In genomic region chr11:2732261-2732939, GRCh38 we compare ENCODE assay signal across 21 cellular contexts. TPM values are rescaled to one million over a fixed set of nuclear protein-coding genes. Genes with fewer than 3 reads are reported as not detected.
A peak's percentile ranks its signal among the peaks of the same experiment; 100 is the strongest.
DNase-seq lines count a peak whose midpoint lies in the region; ATAC-seq and TF ChIP-seq lines count a peak whose summit lies in the region.
"Had no signal": no experiment of that assay in that cellular context is flagged by ENCODE, and none has a peak within 500 bp of the region (broad histone marks: within the 10 kb centered on the region; RNA-seq: fewer than 3 reads in every experiment).

No MANE protein-coding gene starts in this region.

- H3K4me1 ChIP-seq in mesenchymal stem cell (ENCODE audit: control insufficient read depth, insufficient read depth, low read depth, low read length) = peaks cover 57% of the 10 kb centered on the region
- H3K4me1 ChIP-seq: breast epithelium, uterus had no signal

- no peak overlapping the region for H3K4me2 ChIP-seq in mesenchymal stem cell (ENCODE audit: low read length, poor library complexity, severe bottlenecking)

- no peak overlapping the region for H3K9ac ChIP-seq in mesenchymal stem cell (ENCODE audit: low read length)

- 92% methylated on average over 32 of the region's 32 CpGs for WGBS in mesenchymal stem cell

- DNase-seq in HuH-7.5 (ENCODE audit: low spot score) (peak; percentile 57), dorsolateral prefrontal cortex (peak in 9 of 10 donors; percentile 67 to 86 (median 81)), mesenchymal stem cell (no peak), substantia nigra (lab: John Stamatoyannopoulos, UW) (peak in 47 of 49 donors; percentile 15 to 90 (median 66)), DMS 273 treated with DMSO at 0.1 percent for 48 hours (lab: John Stamatoyannopoulos, UW) (no peak)
- no peak for DNase-seq in stimulated activated CD4-positive, alpha-beta T cell treated with anti-CD3 and anti-CD28 coated beads, Interleukin-4, amount 100 ng/mL, for 4 hours
- DNase-seq: activated CD4-positive, CD25-positive, alpha-beta regulatory T cell treated with anti-CD3 and anti-CD28 coated beads, Interleukin-2, amount 50 U/mL, for 72 hours; activated CD8-positive, alpha-beta T cell treated with anti-CD3 and anti-CD28 coated beads for 36 hours; activated effector memory CD4-positive, alpha-beta T cell treated with anti-CD3 and anti-CD28 coated beads, Interleukin-2, amount 50 U/mL, for 16 hours; activated T-cell treated with anti-CD3 and anti-CD28 coated beads for 4 hours; left ventricle myocardium inferior; NCI-H1092 treated with DMSO at 0.1 percent for 48 hours; NCI-H2029 treated with DMSO at 0.1 percent for 48 hours; NCI-H82; SHP77; SW 1271; uterus had no signal

- no peak overlapping the region for H2BK12ac ChIP-seq in mesenchymal stem cell (ENCODE audit: low read length in 2 of 2)

- H2BK5ac ChIP-seq in mesenchymal stem cell (ENCODE audit: low read depth, low read length, poor library complexity, severe bottlenecking) = no peak overlapping the region

- H3K4me3 ChIP-seq in dorsolateral prefrontal cortex = no peak overlapping the region
- H3K4me3 ChIP-seq in mesenchymal stem cell (ENCODE audit: insufficient read depth in 1 of 2, low read depth in 1 of 2, low read length in 2 of 2) = no peak overlapping the region
- H3K4me3 ChIP-seq: breast epithelium, heart left ventricle, left ventricle myocardium inferior, uterus had no signal

- no peak overlapping the region for H3K14ac ChIP-seq in mesenchymal stem cell (ENCODE audit: low read length in 2 of 2)

- no peaks in the 10 kb centered on the region for H3K36me3 ChIP-seq in mesenchymal stem cell (ENCODE audit: control insufficient read depth in 1 of 2, insufficient read depth in 2 of 2, low read depth in 1 of 2, low read length in 2 of 2)
- H3K36me3 ChIP-seq: breast epithelium, heart left ventricle, left ventricle myocardium inferior, neutrophil, uterus had no signal

- no peak overlapping the region for H3K23ac ChIP-seq in mesenchymal stem cell (ENCODE audit: low read length in 2 of 2)

- ATAC-seq in GM18858 (IDR thresholded peaks at IDR 0.05; ENCODE audit: unreplicated experiment) = no peak
- ATAC-seq: activated CD8-positive, alpha-beta T cell treated with anti-CD3 and anti-CD28 coated beads for 36 hours; heart left ventricle had no signal

- no peak overlapping the region for H2BK120ac ChIP-seq in mesenchymal stem cell (ENCODE audit: low read depth, low read length)

- peak in 2 of 56 donors; percentile 21 to 23 for TF ChIP-seq CTCF in dorsolateral prefrontal cortex (IDR thresholded peaks at IDR 0.05 in 54 of 56, conservative IDR thresholded peaks at IDR 0.05 in 2 of 56; ENCODE audit: low read depth in 1 of 56, partially characterized antibody in 56 of 56)

- H2AFZ ChIP-seq in mesenchymal stem cell (ENCODE audit: low read depth, low read length) = no peak overlapping the region

- H3K79me1 ChIP-seq in mesenchymal stem cell (replicated peaks; ENCODE audit: low read length, poor library complexity, severe bottlenecking) = no peaks in the 10 kb centered on the region

- H3K4ac ChIP-seq in mesenchymal stem cell (ENCODE audit: low read depth in 1 of 2, low read length in 2 of 2) = no peak overlapping the region

- H3K27ac ChIP-seq in dorsolateral prefrontal cortex (peak overlapping the region in 58 of 59 donors; percentile 47 to 100 (median 96)), mesenchymal stem cell (ENCODE audit: low read length, poor library complexity, severe bottlenecking) (no peak overlapping the region), substantia nigra (ENCODE audit: low read depth, low read length, poor library complexity, severe bottlenecking) (peak overlapping the region; percentile 100)
- H3K27ac ChIP-seq: breast epithelium, heart left ventricle, left ventricle myocardium inferior, neutrophil, uterus had no signal

- no peak overlapping the region for H3K18ac ChIP-seq in mesenchymal stem cell (ENCODE audit: low read depth in 1 of 2, low read length in 2 of 2)

- H3K27me3 ChIP-seq in dorsolateral prefrontal cortex = no peaks in the 10 kb centered on the region
- H3K27me3 ChIP-seq in mesenchymal stem cell (ENCODE audit: control insufficient read depth in 1 of 2, insufficient read depth in 1 of 2, low read length in 2 of 2) = peaks cover 0 to 5% of the 10 kb centered on the region in 2 experiments
- H3K27me3 ChIP-seq: breast epithelium, heart left ventricle, neutrophil, uterus had no signal

- peak overlapping the region; percentile 27 for H2AK5ac ChIP-seq in mesenchymal stem cell (ENCODE audit: low read length, severe bottlenecking)

- H4K8ac ChIP-seq in mesenchymal stem cell (ENCODE audit: low read length) = no peak overlapping the region

- no peak overlapping the region for H2BK15ac ChIP-seq in mesenchymal stem cell (ENCODE audit: low read depth, poor library complexity, severe bottlenecking)

- H3K9me3 ChIP-seq in mesenchymal stem cell (ENCODE audit: control insufficient read depth, low read length) = peaks cover 3% of the 10 kb centered on the region
- H3K9me3 ChIP-seq: breast epithelium, heart left ventricle, left ventricle myocardium inferior, neutrophil, uterus had no signal

- intact Hi-C loops in dorsolateral prefrontal cortex (cut with DNase I) = loop anchor here (2.0 to 10.0 kb wide), 3 partner anchors 46 to 198 kb away; no protein-coding TSS in a partner anchor

- H4K91ac ChIP-seq in mesenchymal stem cell (ENCODE audit: low read length) = no peak overlapping the region

RNA-seq across cellular contexts. Expression of gene KCNQ1OT1, which starts 32.6 kb away (rescaled TPM):
- total RNA-seq in dorsolateral prefrontal cortex = 1 to 10 TPM; 2.4 to 9.8 (median 4.7) TPM
- polyA plus RNA-seq in mesenchymal stem cell (2013, experiment 1 of 2) = 0.08 TPM
- 0.05 TPM for polyA plus RNA-seq in mesenchymal stem cell (2013, experiment 2 of 2)

Comparison
In these comparisons a context has a peak if more than half of its experiments do, and no peak if none do; other contexts are left out.
1. DNase-seq: peak in HuH-7.5 (single experiment), dorsolateral prefrontal cortex (9 of 10) and substantia nigra (47 of 49); none in mesenchymal stem cell (single experiment), stimulated activated CD4-positive, alpha-beta T cell treated with anti-CD3 and anti-CD28 coated beads, Interleukin-4, amount 100 ng/mL, for 4 hours (0 of 2) and DMS 273 treated with DMSO at 0.1 percent for 48 hours (single experiment).